Comparison of ENCODE assay signal across 17 cellular contexts in genomic region chr12:67909091-67909531, GRCh38.
DNase-seq lines count a peak whose midpoint lies in the region; FAIRE-seq and TF ChIP-seq lines count a peak whose summit lies in the region.
"Had no signal": no experiment of that assay in that cellular context is flagged by ENCODE, and none has a peak within 500 bp of the region (broad histone marks: within the 10 kb centered on the region; RNA-seq: fewer than 3 reads in every experiment).

No MANE protein-coding gene starts in this region.

- peak overlapping the region; percentile 36 for H3K4me2 ChIP-seq in astrocyte (ENCODE audit: low read length)
- peak overlapping the region; percentile 45 for H3K4me2 ChIP-seq in keratinocyte (ENCODE audit: control insufficient read depth, extremely low read depth, insufficient read depth, low read depth, low read length)
- H3K4me2 ChIP-seq: hepatocyte had no signal

- DNase-seq in AG04450 (ENCODE audit: low read depth, low spot score), result peak; percentile 23
- peak; percentile 24 for DNase-seq in HK-2 (ENCODE audit: unreplicated experiment)
- peak; percentile 94 for DNase-seq in astrocyte (ENCODE audit: low read depth)
- no peak for DNase-seq in keratinocyte (ENCODE audit: low read depth, low spot score)
- no peak for DNase-seq in activated CD8-positive, alpha-beta memory T cell treated with anti-CD3 and anti-CD28 coated beads, Interleukin-2, amount 50 U/mL, for 48 hours
- no peak for DNase-seq in NCI-H187 treated with DMSO at 0.1 percent for 48 hours (lab: John Stamatoyannopoulos, UW)
- no peak for DNase-seq in ovary
- DNase-seq in mesenteric fat pad (ENCODE audit: low spot score), result no peak
- DNase-seq: anterior cingulate cortex; BE2C; effector memory CD8-positive, alpha-beta T cell; MM.1S; pancreas had no signal

- no peaks in the 10 kb centered on the region for H3K27me3 Mint-ChIP-seq in astrocyte (ENCODE audit: low read depth, unreplicated experiment)

- dilution Hi-C loops in keratinocyte (cut with MboI; ENCODE audit: extremely low pct_ligation_motif_present, low sequenced_read_pairs), result no loop called here

- H3K36me3 Mint-ChIP-seq in astrocyte (ENCODE audit: low read depth, unreplicated experiment), result no peaks in the 10 kb centered on the region

- WGBS in ovary, 3 donors, result 56 to 58% (median 57%) methylated on average over 4 of the region's 4 CpGs

- CTCF ChIA-PET in AG04450 (lab: Charles Lee), result interaction anchor here (1.2 to 1.7 kb wide), 4 partner anchors 18 to 555 kb away, joined by 3 to 8 read pairs (median 4); no protein-coding TSS in a partner anchor

- H2AFZ ChIP-seq in astrocyte (ENCODE audit: low read depth, low read length) (no peak overlapping the region), keratinocyte (ENCODE audit: control insufficient read depth, low read length) (peak overlapping the region; percentile 20)
- H2AFZ ChIP-seq: hepatocyte had no signal

- H3K4me1 Mint-ChIP-seq in astrocyte (ENCODE audit: low read depth, unreplicated experiment), result peaks cover 24% of the 10 kb centered on the region

- H3K4me1 ChIP-seq in astrocyte (ENCODE audit: insufficient read depth, low read length) (peaks cover 33% of the 10 kb centered on the region), keratinocyte (ENCODE audit: control insufficient read depth, extremely low read depth, insufficient read depth, low read length) (peaks cover 31% of the 10 kb centered on the region), ovary (ENCODE audit: insufficient read depth) (no peaks in the 10 kb centered on the region)
- H3K4me1 ChIP-seq: BE2C, pancreas had no signal

- H3K27me3 ChIP-seq in AG04450 (ENCODE audit: control insufficient read depth, insufficient read depth, low read length), result no peaks in the 10 kb centered on the region
- H3K27me3 ChIP-seq in astrocyte (ENCODE audit: insufficient read depth, low read length), result no peaks in the 10 kb centered on the region
- H3K27me3 ChIP-seq in keratinocyte (ENCODE audit: control insufficient read depth, extremely low read depth, insufficient read depth, low read length), result no peaks in the 10 kb centered on the region
- H3K27me3 ChIP-seq in ovary, result no peaks in the 10 kb centered on the region
- H3K27me3 ChIP-seq: BE2C, hepatocyte, pancreas had no signal

- no peaks in the 10 kb centered on the region for H3K9me3 Mint-ChIP-seq in astrocyte (ENCODE audit: unreplicated experiment)
- H3K9me3 Mint-ChIP-seq: effector memory CD8-positive, alpha-beta T cell had no signal

- H3K27ac ChIP-seq in AG04450 (ENCODE audit: low read depth, low read length) (no peak overlapping the region), astrocyte (ENCODE audit: low read depth, low read length) (peak overlapping the region; percentile 98), keratinocyte (ENCODE audit: control insufficient read depth, insufficient read depth, low read length) (peak overlapping the region; percentile 88), ovary (no peak overlapping the region)
- H3K27ac ChIP-seq: hepatocyte, pancreas had no signal

- H3K9ac ChIP-seq in astrocyte (ENCODE audit: low read length) (peak overlapping the region; percentile 74), keratinocyte (ENCODE audit: control insufficient read depth, extremely low read depth, insufficient read depth, low read length) (no peak overlapping the region)

- H3K4me3 ChIP-seq in AG04450 (ENCODE audit: low read depth, low read length) (no peak overlapping the region), astrocyte (ENCODE audit: insufficient read depth, low read depth, low read length) (peak overlapping the region; percentile 8), keratinocyte (ENCODE audit: control insufficient read depth in 2 of 3, extremely low read depth in 1 of 3, insufficient read depth in 2 of 3, low read depth in 1 of 3, low read length in 3 of 3) (peak overlapping the region in 1 of 3 experiments; percentile 25), ovary (no peak overlapping the region)
- H3K4me3 ChIP-seq: hepatocyte, lung, pancreas had no signal

- no peak for TF ChIP-seq POLR2A in ovary (IDR thresholded peaks at IDR 0.05)

- POLR2A ChIA-PET in AG04450 (lab: Yijun Ruan, JAX), result interaction anchor here (1.0 kb wide), 1 partner anchor 87 kb away, joined by 3 read pairs; no protein-coding TSS in a partner anchor

- H3K9me1 ChIP-seq in keratinocyte (ENCODE audit: control insufficient read depth, extremely low read depth, insufficient read depth, low read length), result no peaks in the 10 kb centered on the region

- intact Hi-C loops in ovary (cut with DNase I), result no loop called here

- no peaks in the 10 kb centered on the region for H3K9me3 ChIP-seq in AG04450 (ENCODE audit: control insufficient read depth, insufficient read depth, low read length)
- H3K9me3 ChIP-seq in astrocyte (ENCODE audit: insufficient read depth, low read depth, low read length), result no peaks in the 10 kb centered on the region
- no peaks in the 10 kb centered on the region for H3K9me3 ChIP-seq in keratinocyte (ENCODE audit: control insufficient read depth, low read depth, low read length)
- no peaks in the 10 kb centered on the region for H3K9me3 ChIP-seq in ovary
- H3K9me3 ChIP-seq: BE2C, pancreas had no signal

- no peak for TF ChIP-seq EP300 in ovary (IDR thresholded peaks at IDR 0.05)

- no peaks in the 10 kb centered on the region for H4K20me1 ChIP-seq in astrocyte (ENCODE audit: insufficient read depth, low read length)
- H4K20me1 ChIP-seq in keratinocyte (ENCODE audit: control insufficient read depth, extremely low read depth, insufficient read depth, low read length), result no peaks in the 10 kb centered on the region

- H3K36me3 ChIP-seq in astrocyte (ENCODE audit: insufficient read depth, low read length) (no peaks in the 10 kb centered on the region), keratinocyte (ENCODE audit: control insufficient read depth in 2 of 2, extremely low read depth in 1 of 2, insufficient read depth in 2 of 2, low read length in 2 of 2) (no peaks in the 10 kb centered on the region), ovary (no peaks in the 10 kb centered on the region)
- H3K36me3 ChIP-seq: BE2C, pancreas had no signal

- H3K4me3 Mint-ChIP-seq in astrocyte (ENCODE audit: unreplicated experiment), result no peak overlapping the region
- H3K4me3 Mint-ChIP-seq: effector memory CD8-positive, alpha-beta T cell had no signal

- H3K79me2 ChIP-seq in astrocyte (ENCODE audit: insufficient read depth, low read length) (no peaks in the 10 kb centered on the region), keratinocyte (ENCODE audit: control insufficient read depth, insufficient read depth, low read length) (no peaks in the 10 kb centered on the region)
- H3K79me2 ChIP-seq: hepatocyte had no signal

- TF ChIP-seq CTCF in AG04450 (IDR thresholded peaks at IDR 0.05; ENCODE audit: low read depth, low read length) (no peak), astrocyte (IDR thresholded peaks at IDR 0.05; ENCODE audit: insufficient read depth, low read depth, low read length) (no peak), keratinocyte (optimal IDR thresholded peaks at IDR 0.05 in 1 of 3, IDR thresholded peaks at IDR 0.05 in 1 of 3, conservative IDR thresholded peaks at IDR 0.05 in 1 of 3; ENCODE audit: extremely low read depth in 1 of 3, insufficient read depth in 2 of 3, low read length in 3 of 3) (no peak), ovary (IDR thresholded peaks at IDR 0.05) (no peak)

- H3K27ac Mint-ChIP-seq in astrocyte (ENCODE audit: unreplicated experiment), result peak overlapping the region; percentile 99
- H3K27ac Mint-ChIP-seq: effector memory CD8-positive, alpha-beta T cell had no signal

- FAIRE-seq in astrocyte (lab: Jason Lieb, UNC) (peak; percentile 34), keratinocyte (lab: Jason Lieb, UNC) (peak; percentile 57)
- FAIRE-seq: G401.6, pancreas, TTC549 had no signal

Comparison
In these comparisons a context has a peak if more than half of its experiments do, and no peak if none do; other contexts are left out.
1. DNase-seq: peak in AG04450 (single experiment), HK-2 (single experiment) and astrocyte (single experiment); none in keratinocyte (single experiment), activated CD8-positive, alpha-beta memory T cell treated with anti-CD3 and anti-CD28 coated beads, Interleukin-2, amount 50 U/mL, for 48 hours (single experiment), NCI-H187 treated with DMSO at 0.1 percent for 48 hours (single experiment), ovary (0 of 5) and mesenteric fat pad (single experiment).
2. H3K27ac ChIP-seq: peak in astrocyte (single experiment) and keratinocyte (single experiment); none in AG04450 (single experiment) and ovary (0 of 2).